20 cellular contexts compared by ENCODE assay signal in genomic region chr4:40788338-40788737, GRCh38. TPM values are rescaled to one million over a fixed set of nuclear protein-coding genes. Genes with fewer than 3 reads are reported as not detected.
"Had no signal": no experiment of that assay in that cellular context is flagged by ENCODE, and none has a peak within 500 bp of the region (broad histone marks: within the 10 kb centered on the region; RNA-seq: fewer than 3 reads in every experiment).

No MANE protein-coding gene starts in this region.

- H3K27ac ChIP-seq: gastroesophageal sphincter, left ventricle myocardium inferior, right atrium auricular region, sigmoid colon, skin epidermis, thoracic aorta, transverse colon had no signal

- H3K4me3 ChIP-seq: esophagus squamous epithelium, gastroesophageal sphincter, left ventricle myocardium inferior, lung, right atrium auricular region, sigmoid colon, skin epidermis, thoracic aorta, transverse colon had no signal

- DNase-seq: dermis blood vessel endothelial cell; esophagus squamous epithelium; foreskin fibroblast; immature natural killer cell; left ventricle myocardium inferior; mesendoderm; naive thymus-derived CD4-positive, alpha-beta T cell; nephron progenitor cell; posterior cingulate gyrus; sigmoid colon; stimulated activated CD4-positive, alpha-beta T cell treated with anti-CD3 and anti-CD28 coated beads, Interleukin-2, amount 100 ng/mL, for 24 hours; stimulated activated CD4-positive, alpha-beta T cell treated with anti-CD3 and anti-CD28 coated beads, Interleukin-4, amount 100 ng/mL, for 4 hours; stimulated activated naive B cell treated with anti-CD40 and anti-IgM and Interleukin-4, amounts not matched to agents 10 μg/mL and 1 μg/mL and 100 μg/mL, for 72 hours; stimulated activated naive CD8-positive, alpha-beta T cell treated with anti-CD3 and anti-CD28 coated beads, Interleukin-15, amount 100 ng/mL, for 72 hours; transverse colon had no signal

- H3K36me3 ChIP-seq: esophagus squamous epithelium, gastroesophageal sphincter, left ventricle myocardium inferior, right atrium auricular region, sigmoid colon, thoracic aorta, transverse colon had no signal

- H3K4me1 ChIP-seq: esophagus squamous epithelium, gastroesophageal sphincter, left ventricle myocardium inferior, right atrium auricular region, sigmoid colon, transverse colon had no signal

- ATAC-seq: gastroesophageal sphincter; naive thymus-derived CD4-positive, alpha-beta T cell; stimulated activated naive B cell treated with anti-CD40 and anti-IgM and Interleukin-4, amounts not matched to agents 10 μg/mL and 1 μg/mL and 100 μg/mL, for 72 hours; stimulated activated naive CD8-positive, alpha-beta T cell treated with anti-CD3 and anti-CD28 coated beads, Interleukin-15, amount 100 ng/mL, for 72 hours had no signal

- H3K27me3 ChIP-seq: esophagus squamous epithelium, gastroesophageal sphincter, right atrium auricular region, sigmoid colon, transverse colon had no signal

- H3K9me3 ChIP-seq: esophagus squamous epithelium, gastroesophageal sphincter, left ventricle myocardium inferior, right atrium auricular region, sigmoid colon, thoracic aorta, transverse colon had no signal

RNA-seq across cellular contexts. Expression of gene NSUN7, which starts 38.6 kb away (rescaled TPM):
- total RNA-seq: dermis blood vessel endothelial cell had no signal
- polyA plus RNA-seq: immature natural killer cell; naive thymus-derived CD4-positive, alpha-beta T cell had no signal
